In genomic region chrX:111646515-111646914, GRCh38 we compare ENCODE assay signal across 17 cellular contexts. TPM values are rescaled to one million over a fixed set of nuclear protein-coding genes. Genes with fewer than 3 reads are reported as not detected.
DNase-seq lines count a peak whose midpoint lies in the region; ATAC-seq, FAIRE-seq and TF ChIP-seq lines count a peak whose summit lies in the region.
"Had no signal": no experiment of that assay in that cellular context is flagged by ENCODE, and none has a peak within 500 bp of the region (broad histone marks: within the 10 kb centered on the region; RNA-seq: fewer than 3 reads in every experiment).

No MANE protein-coding gene starts in this region.

- no peak overlapping the region for H3K4me3 Mint-ChIP-seq in activated naive CD8-positive, alpha-beta T cell treated with anti-CD3 and anti-CD28 coated beads for 36 hours
- H3K4me3 Mint-ChIP-seq: B cell; CD4-positive, alpha-beta T cell had no signal

- H2AFZ ChIP-seq in hepatocyte = no peak overlapping the region

- TF ChIP-seq CTCF in A549 (IDR thresholded peaks at IDR 0.05) (no peak), bronchial epithelial cell (IDR thresholded peaks at IDR 0.05; ENCODE audit: insufficient read depth, low read length, severe bottlenecking) (no peak), hepatocyte (IDR thresholded peaks at IDR 0.05; ENCODE audit: poor library complexity) (no peak)

- H3K9me2 ChIP-seq in hepatocyte (replicated peaks; ENCODE audit: insufficient read depth) = no peaks in the 10 kb centered on the region

- no peaks in the 10 kb centered on the region for H3K27me3 Mint-ChIP-seq in activated naive CD8-positive, alpha-beta T cell treated with anti-CD3 and anti-CD28 coated beads for 36 hours
- H3K27me3 Mint-ChIP-seq: B cell; CD4-positive, alpha-beta T cell had no signal

- no peaks in the 10 kb centered on the region for H3K9me3 Mint-ChIP-seq in activated naive CD8-positive, alpha-beta T cell treated with anti-CD3 and anti-CD28 coated beads for 36 hours
- H3K9me3 Mint-ChIP-seq: CD4-positive, alpha-beta T cell had no signal

- H3K4me3 ChIP-seq in A549 = no peak overlapping the region
- no peak overlapping the region for H3K4me3 ChIP-seq in bronchial epithelial cell (ENCODE audit: low read depth, low read length)
- H3K4me3 ChIP-seq in hepatocyte = no peak overlapping the region
- H3K4me3 ChIP-seq: HAP-1 had no signal

- H3K4me1 ChIP-seq in A549 (no peaks in the 10 kb centered on the region), hepatocyte (ENCODE audit: insufficient read depth) (no peaks in the 10 kb centered on the region)
- H3K4me1 ChIP-seq: HAP-1 had no signal

- TF ChIP-seq EP300 in A549 (IDR thresholded peaks at IDR 0.05) = no peak

- ATAC-seq in A549 = no peak
- ATAC-seq: HepG2 had no signal

- H3K9me3 ChIP-seq in A549 (no peaks in the 10 kb centered on the region), hepatocyte (ENCODE audit: low read depth) (no peaks in the 10 kb centered on the region)
- H3K9me3 ChIP-seq: HAP-1 had no signal

- WGBS in A549 (ENCODE audit: missing lambda C conversion rate) = 94% methylated on average over 1 of the region's 1 CpG
- WGBS in hepatocyte (ENCODE audit: low lambda C conversion rate, missing lambda C conversion rate) = 80% methylated on average over 1 of the region's 1 CpG

- H3K36me3 ChIP-seq in bronchial epithelial cell (ENCODE audit: control insufficient read depth, insufficient read depth, low read length) (no peaks in the 10 kb centered on the region), hepatocyte (replicated peaks; ENCODE audit: insufficient read depth, low read depth) (no peaks in the 10 kb centered on the region)
- H3K36me3 ChIP-seq: HAP-1 had no signal

- DNase-seq in A549 (ENCODE audit: low read depth in 1 of 2, low spot score in 1 of 2) (no peak), OCI-M1 (lab: John Stamatoyannopoulos, UW) (peak; percentile 0), bronchial epithelial cell (ENCODE audit: low read depth) (peak; percentile 86), hepatocyte (ENCODE audit: low spot score) (peak; percentile 9), DMS 273 treated with DMSO at 0.1 percent for 48 hours (lab: John Stamatoyannopoulos, UW) (no peak), NCI-H2196 treated with DMSO at 0.1 percent for 48 hours (lab: John Stamatoyannopoulos, UW; ENCODE audit: unreplicated experiment) (no peak)
- DNase-seq in activated naive CD8-positive, alpha-beta T cell treated with anti-CD3 and anti-CD28 coated beads for 36 hours = no peak
- DNase-seq: C1 segment of cervical spinal cord; CD4-positive, alpha-beta T cell; DND-41; GF-D8 had no signal

- no peak overlapping the region for H3K27ac Mint-ChIP-seq in activated naive CD8-positive, alpha-beta T cell treated with anti-CD3 and anti-CD28 coated beads for 36 hours
- H3K27ac Mint-ChIP-seq: B cell; CD4-positive, alpha-beta T cell had no signal

- no peaks in the 10 kb centered on the region for H3K4me1 Mint-ChIP-seq in activated naive CD8-positive, alpha-beta T cell treated with anti-CD3 and anti-CD28 coated beads for 36 hours
- H3K4me1 Mint-ChIP-seq: B cell had no signal

- CTCF ChIA-PET in A549 (lab: Yijun Ruan, JAX) = no interaction called here

- TF ChIP-seq RAD21 in A549 (conservative IDR thresholded peaks at IDR 0.05 in 1 of 2, IDR thresholded peaks at IDR 0.05 in 1 of 2) = no peak

- no peaks in the 10 kb centered on the region for H3K36me3 Mint-ChIP-seq in activated naive CD8-positive, alpha-beta T cell treated with anti-CD3 and anti-CD28 coated beads for 36 hours

- H3K27me3 ChIP-seq in bronchial epithelial cell (ENCODE audit: control insufficient read depth, insufficient read depth, low read length) = no peaks in the 10 kb centered on the region
- no peaks in the 10 kb centered on the region for H3K27me3 ChIP-seq in hepatocyte

- no peak for TF ChIP-seq POLR2A in A549 (IDR thresholded peaks at IDR 0.05; ENCODE audit: low read length)

- FAIRE-seq in A549 (lab: Jason Lieb, UNC) (peak; percentile 98), bronchial epithelial cell (lab: Jason Lieb, UNC) (no peak)
- FAIRE-seq: D721Med, H1, HepG2, HTR-8/SVneo had no signal

- H4K20me1 ChIP-seq in hepatocyte (ENCODE audit: insufficient read depth, poor library complexity, severe bottlenecking) = no peaks in the 10 kb centered on the region

- H3K27ac ChIP-seq in A549 (no peak overlapping the region), hepatocyte (no peak overlapping the region)

- POLR2A ChIA-PET in A549 (lab: Yijun Ruan, JAX) = no interaction called here

- H3K4me2 ChIP-seq in A549 (no peak overlapping the region), hepatocyte (no peak overlapping the region)

- H3K79me2 ChIP-seq in hepatocyte = no peaks in the 10 kb centered on the region

TF ChIP-seq in A549, 52 proteins besides CTCF, POLR2A, EP300 and RAD21:
- no peak for TF ChIP-seq REST (IDR thresholded peaks at IDR 0.05)

RNA-seq across cellular contexts. Expression of gene ALG13, which starts 34.5 kb away (rescaled TPM):
- polyA plus RNA-seq in A549 (2011; rRNA removed) (136 and 149 TPM in 2 replicates), A549 (2017; fragmentation: RNase III; extraction: RNeasy Plus Mini Kit Qiagen cat#74134 plus additional on column Dnase treatment) (43.0 to 49.7 TPM (median 49.4 TPM) in 3 replicates), hepatocyte (61.5 and 72.0 TPM in 2 replicates)
- polyA plus RNA-seq in A549 (2012; cell fraction: cytosol; rRNA removed) = 58.9 and 63.1 TPM in 2 replicates
- 51.9 and 68.0 TPM in 2 replicates for polyA plus RNA-seq in A549 (2012; cell fraction: nucleus; rRNA removed)
- 78.7 and 91.6 TPM in 2 replicates for polyA minus RNA-seq in A549 (2011; rRNA and poly(A)+ RNA removed)
- total RNA-seq in bronchial epithelial cell (35.0 and 35.7 TPM in 2 replicates), hepatocyte (72.2 and 77.4 TPM in 2 replicates)
- total RNA-seq in activated naive CD8-positive, alpha-beta T cell treated with anti-CD3 and anti-CD28 coated beads for 36 hours = 10 to 100 TPM; 48.1 to 53.5 TPM

Comparison
In these comparisons a context has a peak if more than half of its experiments do, and no peak if none do; other contexts are left out.
1. DNase-seq: peak in OCI-M1 (single experiment), bronchial epithelial cell (single experiment) and hepatocyte (single experiment); none in A549 (0 of 2), DMS 273 treated with DMSO at 0.1 percent for 48 hours (single experiment), NCI-H2196 treated with DMSO at 0.1 percent for 48 hours (single experiment) and activated naive CD8-positive, alpha-beta T cell treated with anti-CD3 and anti-CD28 coated beads for 36 hours (single experiment).